In genomic region chr7:105876964-105877601, GRCh38 we compare ENCODE assay signal across 8 cellular contexts. TPM values are rescaled to one million over a fixed set of nuclear protein-coding genes. Genes with fewer than 3 reads are reported as not detected.
DNase-seq lines count a peak whose midpoint lies in the region; ATAC-seq and TF ChIP-seq lines count a peak whose summit lies in the region.

No MANE protein-coding gene starts in this region.

- ATAC-seq in activated CD4-positive, CD25-positive, alpha-beta regulatory T cell treated with anti-CD3 and anti-CD28 coated beads, Interleukin-2, amount 50 U/mL, for 24 hours: no peak
- peak; percentile 41 to 51 for ATAC-seq in right cardiac atrium

- H3K27ac Mint-ChIP-seq in progenitor cell of endocrine pancreas: peak overlapping the region; percentile 23

- H3K9me3 ChIP-seq in adipocyte (ENCODE audit: control insufficient read depth, low read length) (no peaks in the 10 kb centered on the region), right cardiac atrium (ENCODE audit: control insufficient read depth, low read length) (no peaks in the 10 kb centered on the region)

- H3K27me3 ChIP-seq in adipocyte (replicated peaks; ENCODE audit: control insufficient read depth, insufficient read depth, low read length) (no peaks in the 10 kb centered on the region), right cardiac atrium (ENCODE audit: control insufficient read depth, insufficient read depth) (no peaks in the 10 kb centered on the region)

- peaks cover 5% of the 10 kb centered on the region for H3K36me3 ChIP-seq in adipocyte (ENCODE audit: control insufficient read depth, insufficient read depth, low read length, severe bottlenecking)

- TF ChIP-seq CTCF in progenitor cell of endocrine pancreas (IDR thresholded peaks at IDR 0.05; ENCODE audit: unreplicated experiment): no peak

- no peaks in the 10 kb centered on the region for H3K9me3 Mint-ChIP-seq in progenitor cell of endocrine pancreas (ENCODE audit: low read depth)

- no peak overlapping the region for H3K27ac ChIP-seq in right cardiac atrium (ENCODE audit: low read length)

- H3K27me3 Mint-ChIP-seq in progenitor cell of endocrine pancreas: peaks cover 34% of the 10 kb centered on the region

- peak overlapping the region; percentile 91 for H3K9ac ChIP-seq in adipocyte (ENCODE audit: low read length)

- 1% methylated on average over 42 of the region's 42 CpGs for WGBS in right cardiac atrium

- intact Hi-C loops in right cardiac atrium (cut with DNase I): no loop called here

- peaks cover 27% of the 10 kb centered on the region for H3K4me1 Mint-ChIP-seq in progenitor cell of endocrine pancreas (ENCODE audit: low read depth)

- peaks cover 7% of the 10 kb centered on the region for H3K36me3 Mint-ChIP-seq in progenitor cell of endocrine pancreas (ENCODE audit: insufficient read depth)

- H3K4me1 ChIP-seq in adipocyte (ENCODE audit: control insufficient read depth, insufficient read depth, low read length) (peaks cover 32% of the 10 kb centered on the region), right cardiac atrium (ENCODE audit: control insufficient read depth, insufficient read depth, low read length) (peaks cover 3% of the 10 kb centered on the region)

- DNase-seq in activated CD4-positive, CD25-positive, alpha-beta regulatory T cell treated with anti-CD3 and anti-CD28 coated beads, Interleukin-2, amount 50 U/mL, for 72 hours: peak; percentile 36
- DNase-seq in NCI-H2171 treated with DMSO at 0.1 percent for 48 hours (lab: John Stamatoyannopoulos, UW): peak; percentile 76
- DNase-seq in adipocyte (ENCODE audit: low read depth): peak; percentile 69
- peak; percentile 34 to 76 (median 71) for DNase-seq in right cardiac atrium
- peak; percentile 50 for DNase-seq in progenitor cell of endocrine pancreas (ENCODE audit: low spot score, unreplicated experiment)
- DNase-seq in OCI-M1 (lab: John Stamatoyannopoulos, UW): no peak
- DNase-seq in DMS114 treated with DMSO at 0.1 percent for 48 hours (lab: John Stamatoyannopoulos, UW; ENCODE audit: unreplicated experiment): no peak

- peak overlapping the region; percentile 86 for H3K4me3 Mint-ChIP-seq in progenitor cell of endocrine pancreas (ENCODE audit: low read depth)

- peak overlapping the region; percentile 88 for H3K4me3 ChIP-seq in adipocyte (ENCODE audit: low read length)
- peak overlapping the region; percentile 98 for H3K4me3 ChIP-seq in right cardiac atrium (ENCODE audit: low read length)

RNA-seq across cellular contexts. Expression of gene ATXN7L1, which starts 0.7 kb away (rescaled TPM):
- total RNA-seq in right cardiac atrium (1 to 10 TPM; 3.9 to 6.5 (median 5.0) TPM), progenitor cell of endocrine pancreas (18.2 and 18.3 TPM in 2 replicates)
- 2.4 TPM for polyA plus RNA-seq in right cardiac atrium

Comparison
In these comparisons a context has a peak if more than half of its experiments do, and no peak if none do; other contexts are left out.
1. DNase-seq: peak in activated CD4-positive, CD25-positive, alpha-beta regulatory T cell treated with anti-CD3 and anti-CD28 coated beads, Interleukin-2, amount 50 U/mL, for 72 hours (single experiment), NCI-H2171 treated with DMSO at 0.1 percent for 48 hours (single experiment), adipocyte (single experiment), right cardiac atrium (3 of 3) and progenitor cell of endocrine pancreas (single experiment); none in OCI-M1 (single experiment) and DMS114 treated with DMSO at 0.1 percent for 48 hours (single experiment).
2. ATAC-seq: peak in right cardiac atrium (2 of 2); none in activated CD4-positive, CD25-positive, alpha-beta regulatory T cell treated with anti-CD3 and anti-CD28 coated beads, Interleukin-2, amount 50 U/mL, for 24 hours (0 of 2).